Comparison of ENCODE assay signal across 8 cellular contexts in the genomic region with DNA sequence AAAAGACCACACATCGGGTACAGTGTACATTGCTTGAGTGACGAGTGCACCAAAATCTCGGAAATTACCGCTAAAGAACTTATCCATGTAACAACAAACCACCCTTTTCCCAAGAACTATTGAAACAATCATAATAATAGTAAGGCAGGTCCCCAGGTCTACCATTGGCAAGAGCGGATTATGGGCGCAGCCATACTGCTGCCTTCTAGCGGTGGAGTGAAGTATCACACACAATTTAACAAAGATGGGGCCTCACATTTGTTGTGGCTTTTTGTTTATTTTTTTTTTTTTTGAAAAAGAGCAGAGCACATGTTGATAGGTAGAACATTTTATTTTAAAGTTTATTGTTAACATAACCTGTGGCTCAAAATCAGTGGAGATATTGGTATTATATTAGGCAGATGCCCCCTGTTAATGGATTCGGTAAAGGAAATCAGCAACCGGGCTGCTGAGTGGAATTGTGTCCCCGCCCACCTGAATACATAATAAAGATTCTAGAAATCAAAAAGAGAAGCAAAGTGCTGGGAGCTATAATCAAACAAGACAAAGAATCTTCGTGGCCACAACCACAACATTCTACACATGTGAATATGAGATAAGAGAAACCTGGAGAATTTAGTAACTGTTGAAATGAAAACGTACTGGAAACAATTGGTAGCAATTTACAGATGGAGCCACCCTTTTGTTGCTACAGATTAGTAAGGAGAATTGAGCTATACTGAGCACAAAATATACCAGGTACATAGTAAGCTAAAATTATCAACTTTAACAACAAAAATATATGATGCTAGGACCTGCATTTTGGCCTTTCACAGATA.
A peak's percentile ranks its signal among the peaks of the same experiment; 100 is the strongest.
DNase-seq lines count a peak whose midpoint lies in the region; ATAC-seq, FAIRE-seq and TF ChIP-seq lines count a peak whose summit lies in the region.

No MANE protein-coding gene starts in this region.

- ATAC-seq in GM19395 (IDR thresholded peaks at IDR 0.05; ENCODE audit: unreplicated experiment) (no peak), GM21447 (IDR thresholded peaks at IDR 0.05; ENCODE audit: unreplicated experiment) (no peak)

- DNase-seq in D341Med (ENCODE audit: low spot score) (peak; percentile 75), HEK293T (ENCODE audit: extremely low spot score) (peak; percentile 59), lung microvascular endothelial cell (ENCODE audit: low read depth in 2 of 2) (peak; percentile 42 to 56), urothelium cell line (ENCODE audit: low spot score) (no peak)
- DNase-seq in activated naive CD8-positive, alpha-beta T cell treated with anti-CD3 and anti-CD28 coated beads for 36 hours, result no peak
- no peak for DNase-seq in activated CD4-positive, CD25-positive, alpha-beta regulatory T cell treated with anti-CD3 and anti-CD28 coated beads, Interleukin-2, amount 50 U/mL, for 72 hours

- H3K36me3 Mint-ChIP-seq in activated naive CD8-positive, alpha-beta T cell treated with anti-CD3 and anti-CD28 coated beads for 36 hours, result peaks cover 7% of the 10 kb centered on the region

- CTCF ChIA-PET in HEK293T (lab: Yijun Ruan, JAX), result no interaction called here

- no peak overlapping the region for H3K4me3 Mint-ChIP-seq in activated naive CD8-positive, alpha-beta T cell treated with anti-CD3 and anti-CD28 coated beads for 36 hours

- peak overlapping the region; percentile 81 for H3K27ac Mint-ChIP-seq in activated naive CD8-positive, alpha-beta T cell treated with anti-CD3 and anti-CD28 coated beads for 36 hours

- H3K9me3 Mint-ChIP-seq in activated naive CD8-positive, alpha-beta T cell treated with anti-CD3 and anti-CD28 coated beads for 36 hours, result peaks cover 10% of the 10 kb centered on the region

- POLR2A ChIA-PET in HEK293T (lab: Yijun Ruan, JAX), result no interaction called here

- H3K4me1 Mint-ChIP-seq in activated naive CD8-positive, alpha-beta T cell treated with anti-CD3 and anti-CD28 coated beads for 36 hours, result peaks cover 19% of the 10 kb centered on the region

- H3K27me3 Mint-ChIP-seq in activated naive CD8-positive, alpha-beta T cell treated with anti-CD3 and anti-CD28 coated beads for 36 hours, result peaks cover 7% of the 10 kb centered on the region

- no peak for FAIRE-seq in urothelium cell line (lab: Jason Lieb, UNC)

TF ChIP-seq in HEK293T, 16 proteins besides CTCF, POLR2A, EP300 and RAD21:
- TF ChIP-seq CTBP1 (IDR thresholded peaks at IDR 0.05; ENCODE audit: borderline replicate concordance) (no peak), SUZ12 (IDR thresholded peaks at IDR 0.05) (no peak), FOXM1 (IDR thresholded peaks at IDR 0.05; ENCODE audit: borderline replicate concordance) (no peak), FOXK2 (IDR thresholded peaks at IDR 0.05) (no peak), BHLHE40 (IDR thresholded peaks at IDR 0.05; ENCODE audit: borderline replicate concordance) (no peak), ZNF384 (IDR thresholded peaks at IDR 0.05) (no peak), LEF1 (IDR thresholded peaks at IDR 0.05; ENCODE audit: borderline replicate concordance) (no peak), TARDBP (IDR thresholded peaks at IDR 0.05) (no peak), FOXA1 (IDR thresholded peaks at IDR 0.05) (no peak), ARNT (IDR thresholded peaks at IDR 0.05) (no peak), NFRKB (IDR thresholded peaks at IDR 0.05) (no peak), L3MBTL2 (conservative IDR thresholded peaks at IDR 0.05) (no peak)
- TF ChIP-seq, protein P1, sequence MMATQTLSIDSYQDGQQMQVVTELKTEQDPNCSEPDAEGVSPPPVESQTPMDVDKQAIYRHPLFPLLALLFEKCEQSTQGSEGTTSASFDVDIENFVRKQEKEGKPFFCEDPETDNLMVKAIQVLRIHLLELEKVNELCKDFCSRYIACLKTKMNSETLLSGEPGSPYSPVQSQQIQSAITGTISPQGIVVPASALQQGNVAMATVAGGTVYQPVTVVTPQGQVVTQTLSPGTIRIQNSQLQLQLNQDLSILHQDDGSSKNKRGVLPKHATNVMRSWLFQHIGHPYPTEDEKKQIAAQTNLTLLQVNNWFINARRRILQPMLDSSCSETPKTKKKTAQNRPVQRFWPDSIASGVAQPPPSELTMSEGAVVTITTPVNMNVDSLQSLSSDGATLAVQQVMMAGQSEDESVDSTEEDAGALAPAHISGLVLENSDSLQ (IDR thresholded peaks at IDR 0.05), result no peak

Comparison
In these comparisons a context has a peak if more than half of its experiments do, and no peak if none do; other contexts are left out.
1. DNase-seq: peak in D341Med (single experiment), HEK293T (single experiment) and lung microvascular endothelial cell (2 of 2); none in activated naive CD8-positive, alpha-beta T cell treated with anti-CD3 and anti-CD28 coated beads for 36 hours (single experiment), activated CD4-positive, CD25-positive, alpha-beta regulatory T cell treated with anti-CD3 and anti-CD28 coated beads, Interleukin-2, amount 50 U/mL, for 72 hours (single experiment) and urothelium cell line (single experiment).